ENCODE assay signal across 15 cellular contexts in the genomic region with DNA sequence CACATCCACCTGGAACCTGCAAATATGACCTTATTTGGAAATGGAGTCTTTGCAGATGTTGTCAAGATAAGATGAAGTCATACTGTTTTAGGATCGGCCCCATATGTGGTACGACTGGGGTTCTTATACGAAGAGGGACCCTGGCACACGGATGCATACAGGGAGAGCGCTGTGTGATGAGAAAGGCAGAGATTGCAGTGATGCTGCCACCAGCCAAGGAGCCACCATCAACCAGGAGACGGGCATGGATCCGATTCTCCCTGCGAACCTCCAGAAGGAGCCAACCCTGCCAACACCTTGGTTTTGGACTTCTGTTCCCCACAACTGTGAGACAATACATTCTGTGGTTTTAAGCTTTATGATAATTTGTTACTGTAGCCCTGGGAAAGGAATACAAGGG. TPM values are rescaled to one million over a fixed set of nuclear protein-coding genes. Genes with fewer than 3 reads are reported as not detected.
"Had no signal": no experiment of that assay in that cellular context is flagged by ENCODE, and none has a peak within 500 bp of the region (broad histone marks: within the 10 kb centered on the region; RNA-seq: fewer than 3 reads in every experiment).

No MANE protein-coding gene starts in this region.

RNA-seq across cellular contexts. Expression of gene GOLGA6L2, which starts 31.2 kb away (rescaled TPM):
- total RNA-seq: activated CD4-positive, alpha-beta memory T cell treated with anti-CD3 and anti-CD28 coated beads, Interleukin-2, amount 10 ng/mL, durations not matched to agents 7 days and 5 days; activated CD4-positive, alpha-beta T cell treated with anti-CD3 and anti-CD28 coated beads for 36 hours; activated CD4-positive, alpha-beta T cell treated with anti-CD3 and anti-CD28 coated beads, Interleukin-2, amount 10 ng/mL, durations not matched to agents 7 days and 5 days; activated CD8-positive, alpha-beta memory T cell treated with anti-CD3 and anti-CD28 coated beads, Interleukin-2, amount 10 ng/mL, durations not matched to agents 7 days and 5 days; activated CD8-positive, alpha-beta T cell treated with anti-CD3 and anti-CD28 coated beads, Interleukin-2, amount 10 ng/mL, durations not matched to agents 7 days and 5 days; activated naive CD8-positive, alpha-beta T cell treated with anti-CD3 and anti-CD28 coated beads, Interleukin-2, amount 10 ng/mL, durations not matched to agents 7 days and 5 days; activated T-helper 2 cell treated with anti-CD3 and anti-CD28 coated beads, Interferon-gamma antibody, Interleukin-2, Interleukin-4, amounts not matched to agents 10 μg/mL and 5 μg/mL and 100 μg/mL, durations not matched to agents 14 hours and 24 hours and 36 hours; ascending aorta; cardiac septum; cerebellum; T-helper 1 cell treated with Interleukin-12 subunit alpha and Interleukin-12 subunit beta and Interleukin-4 antibody, amounts not matched to agents 30 ng/mL and 1 ng/mL, for 36 hours; T-helper 17 cell; T-helper 2 cell treated with Interferon-gamma antibody and Interleukin-4, amounts not matched to agents 100 ng/mL and 5 ng/mL, for 36 hours; WTC11 had no signal
- polyA plus RNA-seq: adipose tissue had no signal
